Comparison of ENCODE assay signal across 9 cellular contexts in genomic region chr20:57163041-57163440, GRCh38.
"Had no signal": no experiment of that assay in that cellular context is flagged by ENCODE, and none has a peak within 500 bp of the region (broad histone marks: within the 10 kb centered on the region; RNA-seq: fewer than 3 reads in every experiment).

No MANE protein-coding gene starts in this region.

- DNase-seq: H9, HCEC 1CT, HFFc6, IMR-90, KBM-7 had no signal

- FAIRE-seq: H1, H54 had no signal

- ATAC-seq: GM23338 had no signal

- H3K27ac ChIP-seq: HL-60 had no signal

- H3K4me3 ChIP-seq: GM23338 had no signal
